ENCODE assay signal across 25 cellular contexts in the genomic region with DNA sequence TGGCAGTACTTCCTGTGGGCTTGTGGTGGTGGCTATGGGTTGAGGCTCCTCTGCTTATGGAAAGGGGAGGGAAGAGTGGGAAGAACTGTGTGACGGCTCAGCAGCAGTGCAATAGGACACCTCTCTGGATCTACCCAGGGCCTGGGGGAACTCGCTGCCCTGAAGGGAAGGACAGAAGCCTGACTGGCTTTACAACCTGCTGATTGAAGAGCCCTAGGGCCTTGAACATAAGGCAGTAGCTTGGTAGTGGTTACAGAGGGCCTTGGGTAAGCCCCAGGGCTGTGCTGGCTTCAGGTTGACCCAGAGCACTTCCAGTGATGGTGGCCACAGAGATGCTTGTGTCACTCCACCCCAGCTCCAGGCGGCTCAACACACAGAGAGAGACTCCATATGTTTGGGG. TPM values are rescaled to one million over a fixed set of nuclear protein-coding genes. Genes with fewer than 3 reads are reported as not detected.
"Had no signal": no experiment of that assay in that cellular context is flagged by ENCODE, and none has a peak within 500 bp of the region (broad histone marks: within the 10 kb centered on the region; RNA-seq: fewer than 3 reads in every experiment).

No MANE protein-coding gene starts in this region.

- H3K27me3 Mint-ChIP-seq: stimulated activated naive CD8-positive, alpha-beta T cell treated with anti-CD3 and anti-CD28 coated beads, Interleukin-15, amount 100 ng/mL, for 72 hours had no signal

- H3K36me3 ChIP-seq: colonic mucosa, esophagus squamous epithelium, gastroesophageal sphincter, neutrophil, spleen, tibial nerve had no signal

- H3K9me3 ChIP-seq: colonic mucosa, esophagus squamous epithelium, gastroesophageal sphincter, neutrophil, psoas muscle, spleen, testis, tibial nerve had no signal

- DNase-seq: colonic mucosa; dermis blood vessel endothelial cell; esophagus squamous epithelium; foreskin fibroblast; glutamatergic neuron; immature natural killer cell; kidney; left cardiac atrium; left ventricle myocardium superior; natural killer cell; psoas muscle; retina; spleen; stimulated activated CD4-positive, alpha-beta T cell treated with anti-CD3 and anti-CD28 coated beads, Interleukin-15, amount 100 ng/mL, for 24 hours; stimulated activated CD4-positive, alpha-beta T cell treated with anti-CD3 and anti-CD28 coated beads, Interleukin-1b, Interleukin-23, amount 100 ng/mL, for 48 hours; stimulated activated CD4-positive, alpha-beta T cell treated with anti-CD3 and anti-CD28 coated beads, Interleukin-4, amount 100 ng/mL, for 24 hours; stimulated activated naive CD8-positive, alpha-beta T cell treated with anti-CD3 and anti-CD28 coated beads, Interleukin-15, amount 100 ng/mL, for 72 hours; testis had no signal

- H3K27ac ChIP-seq: colonic mucosa, esophagus squamous epithelium, gastroesophageal sphincter, neutrophil, psoas muscle, spleen, testis, tibial nerve had no signal

- H3K9me3 Mint-ChIP-seq: immature natural killer cell; natural killer cell; stimulated activated naive CD8-positive, alpha-beta T cell treated with anti-CD3 and anti-CD28 coated beads, Interleukin-15, amount 100 ng/mL, for 72 hours had no signal

- H3K36me3 Mint-ChIP-seq: mesothelial cell of epicardium; natural killer cell; stimulated activated memory B cell treated with anti-CD40 and anti-IgM and Interleukin-4, amounts not matched to agents 10 μg/mL and 1 μg/mL and 100 μg/mL, for 72 hours had no signal

- H3K4me3 Mint-ChIP-seq: immature natural killer cell; mesothelial cell of epicardium; natural killer cell; stimulated activated memory B cell treated with anti-CD40 and anti-IgM and Interleukin-4, amounts not matched to agents 10 μg/mL and 1 μg/mL and 100 μg/mL, for 72 hours; stimulated activated naive CD8-positive, alpha-beta T cell treated with anti-CD3 and anti-CD28 coated beads, Interleukin-15, amount 100 ng/mL, for 72 hours had no signal

- H3K27me3 ChIP-seq: colonic mucosa, esophagus squamous epithelium, gastroesophageal sphincter, neutrophil, spleen, testis, tibial nerve had no signal

- FAIRE-seq: kidney had no signal

- H3K27ac Mint-ChIP-seq: immature natural killer cell; mesothelial cell of epicardium; natural killer cell; stimulated activated memory B cell treated with anti-CD40 and anti-IgM and Interleukin-4, amounts not matched to agents 10 μg/mL and 1 μg/mL and 100 μg/mL, for 72 hours; stimulated activated naive CD8-positive, alpha-beta T cell treated with anti-CD3 and anti-CD28 coated beads, Interleukin-15, amount 100 ng/mL, for 72 hours had no signal

- H3K4me1 ChIP-seq: colonic mucosa, esophagus squamous epithelium, gastroesophageal sphincter, psoas muscle, spleen, testis, tibial nerve had no signal

- ATAC-seq: gastroesophageal sphincter; left cardiac atrium; left ventricle myocardium superior; natural killer cell; psoas muscle; sciatic nerve; stimulated activated memory B cell treated with anti-CD40 and anti-IgM and Interleukin-4, amounts not matched to agents 10 μg/mL and 1 μg/mL and 100 μg/mL, for 72 hours; stimulated activated naive CD8-positive, alpha-beta T cell treated with anti-CD3 and anti-CD28 coated beads, Interleukin-15, amount 100 ng/mL, for 72 hours had no signal

- H3K4me1 Mint-ChIP-seq: immature natural killer cell; natural killer cell; stimulated activated naive CD8-positive, alpha-beta T cell treated with anti-CD3 and anti-CD28 coated beads, Interleukin-15, amount 100 ng/mL, for 72 hours had no signal

- H3K4me3 ChIP-seq: colonic mucosa, esophagus squamous epithelium, gastroesophageal sphincter, psoas muscle, spleen, testis, tibial nerve had no signal

RNA-seq across cellular contexts. Expression of gene CCIN, which starts 5.5 kb away (rescaled TPM):
- total RNA-seq: left cardiac atrium, psoas muscle, sciatic nerve, tibial nerve, ureter had no signal
